1 cellular context compared by ENCODE assay signal in the genomic region with DNA sequence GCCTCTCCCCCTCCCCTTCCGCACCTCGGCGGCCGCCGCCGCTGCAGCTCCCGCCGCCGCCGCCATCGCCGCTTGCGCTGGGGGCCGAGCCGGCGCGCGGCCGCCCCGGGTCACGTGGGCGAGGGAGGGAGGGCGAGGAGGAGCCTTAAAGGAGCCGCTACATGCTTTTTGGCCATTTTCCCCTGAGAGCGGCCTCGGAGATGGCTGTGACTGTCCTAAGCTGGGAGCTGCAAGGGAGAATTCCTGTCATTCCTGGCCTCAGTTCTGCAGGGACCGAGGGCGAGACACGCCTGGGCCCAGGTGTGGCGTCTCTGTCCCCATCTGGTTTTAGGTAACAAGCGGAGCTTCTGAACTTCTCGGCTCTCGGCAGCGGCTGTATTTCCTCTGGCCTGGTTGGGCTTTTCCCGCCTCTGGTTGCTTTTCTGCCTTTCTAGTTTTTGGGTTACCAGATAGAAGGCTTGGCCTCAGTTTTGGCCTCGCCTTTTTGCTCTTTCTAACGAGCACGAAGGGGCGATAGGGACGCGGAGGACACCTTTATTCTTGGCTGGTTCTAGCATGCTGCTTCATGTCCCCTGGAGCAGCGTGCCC.
TF ChIP-seq lines count a peak whose summit lies in the region.

A gene (minus strand): TSS at position 87 of the 588 bp plus-strand sequence. CDS start 21 bp downstream, at position 66.

TF ChIP-seq in K562, 482 proteins besides CTCF, POLR2A, EP300 and RAD21 (continued from another document and continues in another):
- TF ChIP-seq, protein P1, sequence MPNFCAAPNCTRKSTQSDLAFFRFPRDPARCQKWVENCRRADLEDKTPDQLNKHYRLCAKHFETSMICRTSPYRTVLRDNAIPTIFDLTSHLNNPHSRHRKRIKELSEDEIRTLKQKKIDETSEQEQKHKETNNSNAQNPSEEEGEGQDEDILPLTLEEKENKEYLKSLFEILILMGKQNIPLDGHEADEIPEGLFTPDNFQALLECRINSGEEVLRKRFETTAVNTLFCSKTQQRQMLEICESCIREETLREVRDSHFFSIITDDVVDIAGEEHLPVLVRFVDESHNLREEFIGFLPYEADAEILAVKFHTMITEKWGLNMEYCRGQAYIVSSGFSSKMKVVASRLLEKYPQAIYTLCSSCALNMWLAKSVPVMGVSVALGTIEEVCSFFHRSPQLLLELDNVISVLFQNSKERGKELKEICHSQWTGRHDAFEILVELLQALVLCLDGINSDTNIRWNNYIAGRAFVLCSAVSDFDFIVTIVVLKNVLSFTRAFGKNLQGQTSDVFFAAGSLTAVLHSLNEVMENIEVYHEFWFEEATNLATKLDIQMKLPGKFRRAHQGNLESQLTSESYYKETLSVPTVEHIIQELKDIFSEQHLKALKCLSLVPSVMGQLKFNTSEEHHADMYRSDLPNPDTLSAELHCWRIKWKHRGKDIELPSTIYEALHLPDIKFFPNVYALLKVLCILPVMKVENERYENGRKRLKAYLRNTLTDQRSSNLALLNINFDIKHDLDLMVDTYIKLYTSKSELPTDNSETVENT (CRISPR knock-in tag; IDR thresholded peaks at IDR 0.05) = 0 out of 2 replicates have a peak, but pooled peaks have one; percentile 46
- TF ChIP-seq, protein P2, sequence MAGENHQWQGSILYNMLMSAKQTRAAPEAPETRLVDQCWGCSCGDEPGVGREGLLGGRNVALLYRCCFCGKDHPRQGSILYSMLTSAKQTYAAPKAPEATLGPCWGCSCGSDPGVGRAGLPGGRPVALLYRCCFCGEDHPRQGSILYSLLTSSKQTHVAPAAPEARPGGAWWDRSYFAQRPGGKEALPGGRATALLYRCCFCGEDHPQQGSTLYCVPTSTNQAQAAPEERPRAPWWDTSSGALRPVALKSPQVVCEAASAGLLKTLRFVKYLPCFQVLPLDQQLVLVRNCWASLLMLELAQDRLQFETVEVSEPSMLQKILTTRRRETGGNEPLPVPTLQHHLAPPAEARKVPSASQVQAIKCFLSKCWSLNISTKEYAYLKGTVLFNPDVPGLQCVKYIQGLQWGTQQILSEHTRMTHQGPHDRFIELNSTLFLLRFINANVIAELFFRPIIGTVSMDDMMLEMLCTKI (IDR thresholded peaks at IDR 0.05; ENCODE audit: partially characterized antibody) = no peak
- peak; percentile 36 for TF ChIP-seq NEUROD1 (IDR thresholded peaks at IDR 0.05; ENCODE audit: borderline replicate concordance, low read depth, low read length, partially characterized antibody)
- no peak for TF ChIP-seq SMARCC2 (IDR thresholded peaks at IDR 0.05; ENCODE audit: low read depth)
- TF ChIP-seq ZFX (CRISPR knock-in tag; IDR thresholded peaks at IDR 0.05) = peak; percentile 62
- TF ChIP-seq, protein P3, sequence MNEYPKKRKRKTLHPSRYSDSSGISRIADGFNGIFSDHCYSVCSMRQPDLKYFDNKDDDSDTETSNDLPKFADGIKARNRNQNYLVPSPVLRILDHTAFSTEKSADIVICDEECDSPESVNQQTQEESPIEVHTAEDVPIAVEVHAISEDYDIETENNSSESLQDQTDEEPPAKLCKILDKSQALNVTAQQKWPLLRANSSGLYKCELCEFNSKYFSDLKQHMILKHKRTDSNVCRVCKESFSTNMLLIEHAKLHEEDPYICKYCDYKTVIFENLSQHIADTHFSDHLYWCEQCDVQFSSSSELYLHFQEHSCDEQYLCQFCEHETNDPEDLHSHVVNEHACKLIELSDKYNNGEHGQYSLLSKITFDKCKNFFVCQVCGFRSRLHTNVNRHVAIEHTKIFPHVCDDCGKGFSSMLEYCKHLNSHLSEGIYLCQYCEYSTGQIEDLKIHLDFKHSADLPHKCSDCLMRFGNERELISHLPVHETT (CRISPR knock-in tag; conservative IDR thresholded peaks at IDR 0.05 in 1 of 2, IDR thresholded peaks at IDR 0.05 in 1 of 2) = peak in 1 of 2 experiments; percentile 97; a peak in 2 of 4 replicates
- no peak for TF ChIP-seq NFIC (IDR thresholded peaks at IDR 0.05)
- no peak for TF ChIP-seq ARHGAP35 (IDR thresholded peaks at IDR 0.05; ENCODE audit: partially characterized antibody)
- peak; percentile 50; the same call in 1 of the 2 replicates for TF ChIP-seq TAF7 (tag; IDR thresholded peaks at IDR 0.05)
- TF ChIP-seq CC2D1A (IDR thresholded peaks at IDR 0.05) = 0 out of 2 replicates have a peak, but pooled peaks have one; percentile 22
- peak; percentile 91 for TF ChIP-seq HMGN3 (IDR thresholded peaks at IDR 0.05; ENCODE audit: borderline replicate concordance, extremely low read depth, insufficient read length, low read depth, low read length)
- peak; percentile 70 for TF ChIP-seq SUPT5H (IDR thresholded peaks at IDR 0.05)
- TF ChIP-seq, protein P4, sequence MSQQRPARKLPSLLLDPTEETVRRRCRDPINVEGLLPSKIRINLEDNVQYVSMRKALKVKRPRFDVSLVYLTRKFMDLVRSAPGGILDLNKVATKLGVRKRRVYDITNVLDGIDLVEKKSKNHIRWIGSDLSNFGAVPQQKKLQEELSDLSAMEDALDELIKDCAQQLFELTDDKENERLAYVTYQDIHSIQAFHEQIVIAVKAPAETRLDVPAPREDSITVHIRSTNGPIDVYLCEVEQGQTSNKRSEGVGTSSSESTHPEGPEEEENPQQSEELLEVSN (IDR thresholded peaks at IDR 0.05; ENCODE audit: borderline replicate concordance in 1 of 2, extremely low read depth in 1 of 2, insufficient read depth in 1 of 2, insufficient read length in 1 of 2, low read depth in 1 of 2, low read length in 1 of 2, poor library complexity in 1 of 2, severe bottlenecking in 1 of 2) = peak; percentile 33 to 63
- TF ChIP-seq ZNF75A (CRISPR knock-in tag; IDR thresholded peaks at IDR 0.05) = no peak
- TF ChIP-seq TAF1 (IDR thresholded peaks at IDR 0.05; ENCODE audit: control insufficient read depth, extremely low read depth, insufficient read depth, low read length, severe bottlenecking) = peak; percentile 94
- TF ChIP-seq SMAD4 (CRISPR knock-in tag; conservative IDR thresholded peaks at IDR 0.05) = peak; percentile 67; the same call in 1 of the 2 replicates
- TF ChIP-seq DIDO1 (tag; IDR thresholded peaks at IDR 0.05; ENCODE audit: low read depth) = no peak
- 0 out of 2 replicates have a peak, but pooled peaks have one; percentile 17 for TF ChIP-seq KLF1 (tag; IDR thresholded peaks at IDR 0.05)
- TF ChIP-seq, protein P5, sequence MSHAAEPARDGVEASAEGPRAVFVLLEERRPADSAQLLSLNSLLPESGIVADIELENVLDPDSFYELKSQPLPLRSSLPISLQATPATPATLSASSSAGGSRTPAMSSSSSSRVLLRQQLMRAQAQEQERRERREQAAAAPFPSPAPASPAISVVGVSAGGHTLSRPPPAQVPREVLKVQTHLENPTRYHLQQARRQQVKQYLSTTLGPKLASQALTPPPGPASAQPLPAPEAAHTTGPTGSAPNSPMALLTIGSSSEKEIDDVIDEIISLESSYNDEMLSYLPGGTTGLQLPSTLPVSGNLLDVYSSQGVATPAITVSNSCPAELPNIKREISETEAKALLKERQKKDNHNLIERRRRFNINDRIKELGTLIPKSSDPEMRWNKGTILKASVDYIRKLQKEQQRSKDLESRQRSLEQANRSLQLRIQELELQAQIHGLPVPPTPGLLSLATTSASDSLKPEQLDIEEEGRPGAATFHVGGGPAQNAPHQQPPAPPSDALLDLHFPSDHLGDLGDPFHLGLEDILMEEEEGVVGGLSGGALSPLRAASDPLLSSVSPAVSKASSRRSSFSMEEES (CRISPR knock-in tag; IDR thresholded peaks at IDR 0.05) = peak; percentile 93
- TF ChIP-seq, protein P6, sequence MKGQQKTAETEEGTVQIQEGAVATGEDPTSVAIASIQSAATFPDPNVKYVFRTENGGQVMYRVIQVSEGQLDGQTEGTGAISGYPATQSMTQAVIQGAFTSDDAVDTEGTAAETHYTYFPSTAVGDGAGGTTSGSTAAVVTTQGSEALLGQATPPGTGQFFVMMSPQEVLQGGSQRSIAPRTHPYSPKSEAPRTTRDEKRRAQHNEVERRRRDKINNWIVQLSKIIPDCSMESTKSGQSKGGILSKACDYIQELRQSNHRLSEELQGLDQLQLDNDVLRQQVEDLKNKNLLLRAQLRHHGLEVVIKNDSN (CRISPR knock-in tag; IDR thresholded peaks at IDR 0.05) = peak; percentile 92
- TF ChIP-seq TARDBP (IDR thresholded peaks at IDR 0.05) = 0 out of 2 replicates have a peak, but pooled peaks have one; percentile 16
- TF ChIP-seq CXXC5 (CRISPR knock-in tag; IDR thresholded peaks at IDR 0.05) = peak; percentile 94
- TF ChIP-seq, protein P7, sequence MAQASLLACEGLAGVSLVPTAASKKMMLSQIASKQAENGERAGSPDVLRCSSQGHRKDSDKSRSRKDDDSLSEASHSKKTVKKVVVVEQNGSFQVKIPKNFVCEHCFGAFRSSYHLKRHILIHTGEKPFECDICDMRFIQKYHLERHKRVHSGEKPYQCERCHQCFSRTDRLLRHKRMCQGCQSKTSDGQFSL (CRISPR knock-in tag; IDR thresholded peaks at IDR 0.05) = peak; percentile 33; the same call in 1 of the 2 replicates
- TF ChIP-seq, protein P7 (tag; IDR thresholded peaks at IDR 0.05) = peak in 1 of 2 experiments; percentile 42; a peak in 2 of 4 replicates
- TF ChIP-seq CBX3 (IDR thresholded peaks at IDR 0.05; ENCODE audit: borderline replicate concordance in 1 of 2, low read length in 2 of 2) = 0 out of 3 replicates have a peak, but pooled peaks of 1 of the 2 experiments have one; percentile 39
- TF ChIP-seq, protein P8, sequence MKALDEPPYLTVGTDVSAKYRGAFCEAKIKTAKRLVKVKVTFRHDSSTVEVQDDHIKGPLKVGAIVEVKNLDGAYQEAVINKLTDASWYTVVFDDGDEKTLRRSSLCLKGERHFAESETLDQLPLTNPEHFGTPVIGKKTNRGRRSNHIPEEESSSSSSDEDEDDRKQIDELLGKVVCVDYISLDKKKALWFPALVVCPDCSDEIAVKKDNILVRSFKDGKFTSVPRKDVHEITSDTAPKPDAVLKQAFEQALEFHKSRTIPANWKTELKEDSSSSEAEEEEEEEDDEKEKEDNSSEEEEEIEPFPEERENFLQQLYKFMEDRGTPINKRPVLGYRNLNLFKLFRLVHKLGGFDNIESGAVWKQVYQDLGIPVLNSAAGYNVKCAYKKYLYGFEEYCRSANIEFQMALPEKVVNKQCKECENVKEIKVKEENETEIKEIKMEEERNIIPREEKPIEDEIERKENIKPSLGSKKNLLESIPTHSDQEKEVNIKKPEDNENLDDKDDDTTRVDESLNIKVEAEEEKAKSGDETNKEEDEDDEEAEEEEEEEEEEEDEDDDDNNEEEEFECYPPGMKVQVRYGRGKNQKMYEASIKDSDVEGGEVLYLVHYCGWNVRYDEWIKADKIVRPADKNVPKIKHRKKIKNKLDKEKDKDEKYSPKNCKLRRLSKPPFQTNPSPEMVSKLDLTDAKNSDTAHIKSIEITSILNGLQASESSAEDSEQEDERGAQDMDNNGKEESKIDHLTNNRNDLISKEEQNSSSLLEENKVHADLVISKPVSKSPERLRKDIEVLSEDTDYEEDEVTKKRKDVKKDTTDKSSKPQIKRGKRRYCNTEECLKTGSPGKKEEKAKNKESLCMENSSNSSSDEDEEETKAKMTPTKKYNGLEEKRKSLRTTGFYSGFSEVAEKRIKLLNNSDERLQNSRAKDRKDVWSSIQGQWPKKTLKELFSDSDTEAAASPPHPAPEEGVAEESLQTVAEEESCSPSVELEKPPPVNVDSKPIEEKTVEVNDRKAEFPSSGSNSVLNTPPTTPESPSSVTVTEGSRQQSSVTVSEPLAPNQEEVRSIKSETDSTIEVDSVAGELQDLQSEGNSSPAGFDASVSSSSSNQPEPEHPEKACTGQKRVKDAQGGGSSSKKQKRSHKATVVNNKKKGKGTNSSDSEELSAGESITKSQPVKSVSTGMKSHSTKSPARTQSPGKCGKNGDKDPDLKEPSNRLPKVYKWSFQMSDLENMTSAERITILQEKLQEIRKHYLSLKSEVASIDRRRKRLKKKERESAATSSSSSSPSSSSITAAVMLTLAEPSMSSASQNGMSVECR (CRISPR knock-in tag; IDR thresholded peaks at IDR 0.05) = peak; percentile 28; the same call in 1 of the 2 replicates
